4 cellular contexts compared by ENCODE assay signal in genomic region chr2:211241891-211242290, GRCh38.
"Had no signal": no experiment of that assay in that cellular context is flagged by ENCODE, and none has a peak within 500 bp of the region (broad histone marks: within the 10 kb centered on the region; RNA-seq: fewer than 3 reads in every experiment).

No MANE protein-coding gene starts in this region.

- H3K4me3 ChIP-seq: K562 had no signal

- H3K27ac ChIP-seq: HL-60 had no signal

- DNase-seq: IMR-90, KBM-7 had no signal
